In genomic region chr18:37778417-37779165, GRCh38 we compare ENCODE assay signal across 1 cellular context.
TF ChIP-seq lines count a peak whose summit lies in the region.

No MANE protein-coding gene starts in this region.

TF ChIP-seq in GM23338, 12 proteins besides CTCF, POLR2A, EP300 and RAD21 (continued from another document):
- TF ChIP-seq NANOG (IDR thresholded peaks at IDR 0.05; ENCODE audit: borderline replicate concordance) (no peak), CREB1 (CRISPR knock-in tag; IDR thresholded peaks at IDR 0.05; ENCODE audit: low read depth) (no peak)
TF ChIP-seq in GM23338: peak in this region for 0.
